In the genomic region with DNA sequence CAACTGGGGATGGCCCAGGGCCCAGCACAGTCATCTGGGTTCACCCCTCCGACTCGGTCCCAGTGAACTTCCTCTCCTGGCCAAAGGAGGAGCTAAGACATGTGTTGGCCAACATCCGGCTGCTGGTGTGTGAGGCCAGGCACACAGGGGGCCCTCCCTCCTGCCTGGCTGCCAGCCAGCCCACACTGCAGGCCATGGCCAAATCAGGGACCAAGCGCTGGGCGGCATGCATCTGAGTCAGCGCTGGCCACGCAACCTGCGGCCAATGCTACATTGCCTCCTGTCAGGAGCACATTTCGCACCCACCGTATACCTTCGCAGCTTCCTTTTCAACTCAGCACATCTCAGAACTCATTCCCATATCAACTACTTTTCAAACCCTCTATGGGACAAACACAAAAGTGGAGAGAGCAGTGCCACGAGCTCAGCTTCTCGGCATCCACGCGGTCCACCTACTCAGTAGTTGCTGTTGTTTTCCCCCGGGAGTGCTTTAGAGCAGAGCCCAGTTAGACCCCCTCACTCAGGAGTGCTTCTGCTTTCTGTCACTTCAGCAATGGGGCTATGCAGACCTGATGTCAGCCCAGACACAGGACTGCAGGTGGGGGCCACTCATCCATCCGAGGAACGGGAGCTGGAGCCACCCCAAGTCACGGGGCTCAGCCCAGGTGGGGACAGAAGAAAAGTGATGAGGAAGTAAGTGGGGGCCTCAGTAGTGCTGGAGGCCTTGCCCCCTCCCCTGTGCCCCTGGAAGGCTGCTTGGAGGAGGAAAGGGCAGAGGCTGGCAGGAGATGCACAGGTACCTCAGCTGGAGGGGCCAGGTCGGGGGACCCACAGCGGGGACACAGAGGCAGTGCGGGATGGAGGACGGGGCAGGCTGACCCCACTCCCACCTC, we compare ENCODE assay signal across 8 cellular contexts. TPM values are rescaled to one million over a fixed set of nuclear protein-coding genes. Genes with fewer than 3 reads are reported as not detected.
A peak's percentile ranks its signal among the peaks of the same experiment; 100 is the strongest.
DNase-seq lines count a peak whose midpoint lies in the region; ATAC-seq and TF ChIP-seq lines count a peak whose summit lies in the region.

No MANE protein-coding gene starts in this region.

- no peak overlapping the region for H3K4me3 ChIP-seq in CD4-positive, CD25-positive, alpha-beta regulatory T cell (ENCODE audit: low read depth, low read length)
- no peak overlapping the region for H3K4me3 ChIP-seq in RWPE2 (ENCODE audit: severe bottlenecking)
- H3K4me3 ChIP-seq in breast epithelium: no peak overlapping the region
- H3K4me3 ChIP-seq in kidney epithelial cell (ENCODE audit: low read depth, low read length): no peak overlapping the region

- peaks cover 22% of the 10 kb centered on the region for H3K36me3 ChIP-seq in CD4-positive, CD25-positive, alpha-beta regulatory T cell (ENCODE audit: control insufficient read depth, insufficient read depth, low read length)
- H3K36me3 ChIP-seq in RWPE2 (ENCODE audit: low read depth): no peaks in the 10 kb centered on the region; the same call in 1 of the 2 replicates
- no peaks in the 10 kb centered on the region for H3K36me3 ChIP-seq in breast epithelium
- no peaks in the 10 kb centered on the region for H3K36me3 ChIP-seq in kidney epithelial cell (ENCODE audit: control insufficient read depth, insufficient read depth, low read length)

- H3K4me3 Mint-ChIP-seq in CD4-positive, CD25-positive, alpha-beta regulatory T cell: peak overlapping the region in 2 of 4 donors; percentile 24 to 41

- H3K9me3 ChIP-seq in CD4-positive, CD25-positive, alpha-beta regulatory T cell (ENCODE audit: control insufficient read depth in 2 of 2, low read length in 2 of 2): no peaks in the 10 kb centered on the region
- H3K9me3 ChIP-seq in RWPE2 (ENCODE audit: severe bottlenecking) (no peaks in the 10 kb centered on the region), breast epithelium (no peaks in the 10 kb centered on the region)

- H3K27me3 ChIP-seq in CD4-positive, CD25-positive, alpha-beta regulatory T cell (ENCODE audit: control insufficient read depth, insufficient read depth, low read length): no peaks in the 10 kb centered on the region
- H3K27me3 ChIP-seq in RWPE2 (ENCODE audit: insufficient read depth, poor library complexity, severe bottlenecking) (no peaks in the 10 kb centered on the region), breast epithelium (no peaks in the 10 kb centered on the region), kidney epithelial cell (ENCODE audit: control insufficient read depth, insufficient read depth, low read length) (no peaks in the 10 kb centered on the region)

- intact Hi-C loops in breast epithelium (cut with DNase I; ENCODE audit: low total_unique reads): no loop called here

- peak; percentile 35 for TF ChIP-seq CTCF in RWPE2 (IDR thresholded peaks at IDR 0.05; ENCODE audit: poor library complexity, severe bottlenecking)
- TF ChIP-seq CTCF in breast epithelium (IDR thresholded peaks at IDR 0.05): peak; percentile 60 to 63 (median 60)
- peak; percentile 23 for TF ChIP-seq CTCF in kidney epithelial cell (IDR thresholded peaks at IDR 0.05; ENCODE audit: insufficient read depth, low read length, poor library complexity, severe bottlenecking)

- peak in 2 of 3 donors; percentile 27 to 67 for DNase-seq in CD4-positive, CD25-positive, alpha-beta regulatory T cell
- peak; percentile 95 for DNase-seq in RWPE2 (ENCODE audit: low spot score)
- DNase-seq in breast epithelium (ENCODE audit: low spot score in 2 of 2): peak; percentile 90 to 94
- no peak for DNase-seq in kidney epithelial cell (ENCODE audit: low read depth)
- peak; percentile 28 for DNase-seq in stimulated activated CD8-positive, alpha-beta memory T cell treated with anti-CD3 and anti-CD28 coated beads, Interleukin-12 subunit alpha, Interleukin-12 subunit beta, amount 100 ng/mL, for 4 hours (ENCODE audit: low read depth)
- no peak for DNase-seq in NCI-H1105 treated with DMSO at 0.1 percent for 48 hours (lab: John Stamatoyannopoulos, UW)

- no peaks in the 10 kb centered on the region for H3K27me3 Mint-ChIP-seq in CD4-positive, CD25-positive, alpha-beta regulatory T cell

- peaks cover 9% of the 10 kb centered on the region for H3K36me3 Mint-ChIP-seq in CD4-positive, CD25-positive, alpha-beta regulatory T cell

- TF ChIP-seq POLR2A in breast epithelium (IDR thresholded peaks at IDR 0.05): no peak

- no peaks in the 10 kb centered on the region for H3K9me3 Mint-ChIP-seq in CD4-positive, CD25-positive, alpha-beta regulatory T cell

- peaks cover 5 to 34% (median 11%) of the 10 kb centered on the region in 4 donors for H3K4me1 Mint-ChIP-seq in CD4-positive, CD25-positive, alpha-beta regulatory T cell

- H3K4me1 ChIP-seq in CD4-positive, CD25-positive, alpha-beta regulatory T cell (ENCODE audit: control insufficient read depth, insufficient read depth, low read length, poor library complexity, severe bottlenecking): peaks cover 10% of the 10 kb centered on the region
- H3K4me1 ChIP-seq in RWPE2 (ENCODE audit: insufficient read depth, poor library complexity, severe bottlenecking) (peaks cover 15% of the 10 kb centered on the region), breast epithelium (peaks cover 5 to 8% of the 10 kb centered on the region in 2 donors)

- H3K27ac Mint-ChIP-seq in CD4-positive, CD25-positive, alpha-beta regulatory T cell: peak overlapping the region; percentile 52 to 75 (median 70)

- peak overlapping the region; percentile 41 for H3K27ac ChIP-seq in CD4-positive, CD25-positive, alpha-beta regulatory T cell (ENCODE audit: insufficient read depth, low read length, poor library complexity, severe bottlenecking)
- H3K27ac ChIP-seq in RWPE2 (ENCODE audit: poor library complexity, severe bottlenecking) (peak overlapping the region; percentile 67), breast epithelium (peak overlapping the region; percentile 69 to 83)

- peak; percentile 67 to 73 for ATAC-seq in CD4-positive, CD25-positive, alpha-beta regulatory T cell (ENCODE audit: low read depth in 2 of 2)
- ATAC-seq in GM19035 (IDR thresholded peaks at IDR 0.05; ENCODE audit: unreplicated experiment) (peak; percentile 74), HG03139 (IDR thresholded peaks at IDR 0.05; ENCODE audit: unreplicated experiment) (peak; percentile 75), RWPE2 (ENCODE audit: low read depth) (peak; percentile 91)

RNA-seq across cellular contexts. Expression of a gene that starts 13.9 kb away (rescaled TPM):
- total RNA-seq in CD4-positive, CD25-positive, alpha-beta regulatory T cell: 144 TPM
- 100 to 1,000 TPM in 1 of 4 donors, 10 to 100 TPM in 3; 68.5 to 104 (median 73.2) TPM for polyA plus RNA-seq in CD4-positive, CD25-positive, alpha-beta regulatory T cell
- 100 to 1,000 TPM in 2 of 3 donors, 10 to 100 TPM in 1; 89.8 to 109 (median 109) TPM for total RNA-seq in breast epithelium
- 66.4 and 76.4 TPM in 2 replicates for total RNA-seq in kidney epithelial cell

RNA-seq across cellular contexts. Expression of a gene that starts 24.2 kb away (rescaled TPM):
- total RNA-seq in CD4-positive, CD25-positive, alpha-beta regulatory T cell: 60.0 TPM
- polyA plus RNA-seq in CD4-positive, CD25-positive, alpha-beta regulatory T cell: 10 to 100 TPM; 64.8 to 89.1 (median 75.3) TPM
- total RNA-seq in breast epithelium: 10 to 100 TPM; 59.0 to 79.3 (median 62.1) TPM
- 32.6 and 56.5 TPM in 2 replicates for total RNA-seq in kidney epithelial cell

Comparison
In these comparisons a context has a peak if more than half of its experiments do, and no peak if none do; other contexts are left out.
1. DNase-seq: peak in CD4-positive, CD25-positive, alpha-beta regulatory T cell (2 of 3), RWPE2 (single experiment), breast epithelium (2 of 2) and stimulated activated CD8-positive, alpha-beta memory T cell treated with anti-CD3 and anti-CD28 coated beads, Interleukin-12 subunit alpha, Interleukin-12 subunit beta, amount 100 ng/mL, for 4 hours (single experiment); none in kidney epithelial cell (single experiment) and NCI-H1105 treated with DMSO at 0.1 percent for 48 hours (single experiment).
2. Peak in every context shown above with its lines, with median percentiles within 50 percentile points of each other: ATAC-seq, H3K27ac ChIP-seq and CTCF ChIP-seq.